In the genomic region with DNA sequence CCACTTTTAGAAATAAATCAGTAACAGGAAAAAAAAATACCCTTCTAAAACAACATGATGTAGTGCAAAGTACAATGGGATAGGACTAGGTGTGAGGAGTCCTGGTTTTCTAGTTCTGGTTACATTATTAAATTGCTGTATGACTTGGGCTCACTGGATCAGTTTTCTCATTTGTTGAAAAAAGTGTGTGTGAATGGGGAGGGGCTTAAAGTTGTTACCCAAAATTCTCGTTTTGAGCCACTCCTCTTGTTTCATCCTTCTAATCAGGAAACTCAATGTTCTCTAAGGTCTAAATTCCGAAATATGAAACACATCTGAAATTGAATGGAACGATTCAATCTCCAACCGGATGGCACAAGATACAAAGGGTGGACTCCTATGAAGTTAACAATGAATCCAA, we compare ENCODE assay signal across 1 cellular context.
TF ChIP-seq lines count a peak whose summit lies in the region.

No MANE protein-coding gene starts in this region.

TF ChIP-seq in K562, 482 proteins besides CTCF, POLR2A, EP300 and RAD21 (continued from another document):
- TF ChIP-seq, protein P1, sequence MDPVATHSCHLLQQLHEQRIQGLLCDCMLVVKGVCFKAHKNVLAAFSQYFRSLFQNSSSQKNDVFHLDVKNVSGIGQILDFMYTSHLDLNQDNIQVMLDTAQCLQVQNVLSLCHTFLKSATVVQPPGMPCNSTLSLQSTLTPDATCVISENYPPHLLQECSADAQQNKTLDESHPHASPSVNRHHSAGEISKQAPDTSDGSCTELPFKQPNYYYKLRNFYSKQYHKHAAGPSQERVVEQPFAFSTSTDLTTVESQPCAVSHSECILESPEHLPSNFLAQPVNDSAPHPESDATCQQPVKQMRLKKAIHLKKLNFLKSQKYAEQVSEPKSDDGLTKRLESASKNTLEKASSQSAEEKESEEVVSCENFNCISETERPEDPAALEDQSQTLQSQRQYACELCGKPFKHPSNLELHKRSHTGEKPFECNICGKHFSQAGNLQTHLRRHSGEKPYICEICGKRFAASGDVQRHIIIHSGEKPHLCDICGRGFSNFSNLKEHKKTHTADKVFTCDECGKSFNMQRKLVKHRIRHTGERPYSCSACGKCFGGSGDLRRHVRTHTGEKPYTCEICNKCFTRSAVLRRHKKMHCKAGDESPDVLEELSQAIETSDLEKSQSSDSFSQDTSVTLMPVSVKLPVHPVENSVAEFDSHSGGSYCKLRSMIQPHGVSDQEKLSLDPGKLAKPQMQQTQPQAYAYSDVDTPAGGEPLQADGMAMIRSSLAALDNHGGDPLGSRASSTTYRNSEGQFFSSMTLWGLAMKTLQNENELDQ (CRISPR knock-in tag; IDR thresholded peaks at IDR 0.05; ENCODE audit: borderline replicate concordance): no peak
- TF ChIP-seq ELF2 (CRISPR knock-in tag; IDR thresholded peaks at IDR 0.05): 0 out of 2 replicates have a peak, but pooled peaks have one; percentile 47
- no peak for TF ChIP-seq C11orf30 (IDR thresholded peaks at IDR 0.05; ENCODE audit: low read depth)
- TF ChIP-seq, protein P2, sequence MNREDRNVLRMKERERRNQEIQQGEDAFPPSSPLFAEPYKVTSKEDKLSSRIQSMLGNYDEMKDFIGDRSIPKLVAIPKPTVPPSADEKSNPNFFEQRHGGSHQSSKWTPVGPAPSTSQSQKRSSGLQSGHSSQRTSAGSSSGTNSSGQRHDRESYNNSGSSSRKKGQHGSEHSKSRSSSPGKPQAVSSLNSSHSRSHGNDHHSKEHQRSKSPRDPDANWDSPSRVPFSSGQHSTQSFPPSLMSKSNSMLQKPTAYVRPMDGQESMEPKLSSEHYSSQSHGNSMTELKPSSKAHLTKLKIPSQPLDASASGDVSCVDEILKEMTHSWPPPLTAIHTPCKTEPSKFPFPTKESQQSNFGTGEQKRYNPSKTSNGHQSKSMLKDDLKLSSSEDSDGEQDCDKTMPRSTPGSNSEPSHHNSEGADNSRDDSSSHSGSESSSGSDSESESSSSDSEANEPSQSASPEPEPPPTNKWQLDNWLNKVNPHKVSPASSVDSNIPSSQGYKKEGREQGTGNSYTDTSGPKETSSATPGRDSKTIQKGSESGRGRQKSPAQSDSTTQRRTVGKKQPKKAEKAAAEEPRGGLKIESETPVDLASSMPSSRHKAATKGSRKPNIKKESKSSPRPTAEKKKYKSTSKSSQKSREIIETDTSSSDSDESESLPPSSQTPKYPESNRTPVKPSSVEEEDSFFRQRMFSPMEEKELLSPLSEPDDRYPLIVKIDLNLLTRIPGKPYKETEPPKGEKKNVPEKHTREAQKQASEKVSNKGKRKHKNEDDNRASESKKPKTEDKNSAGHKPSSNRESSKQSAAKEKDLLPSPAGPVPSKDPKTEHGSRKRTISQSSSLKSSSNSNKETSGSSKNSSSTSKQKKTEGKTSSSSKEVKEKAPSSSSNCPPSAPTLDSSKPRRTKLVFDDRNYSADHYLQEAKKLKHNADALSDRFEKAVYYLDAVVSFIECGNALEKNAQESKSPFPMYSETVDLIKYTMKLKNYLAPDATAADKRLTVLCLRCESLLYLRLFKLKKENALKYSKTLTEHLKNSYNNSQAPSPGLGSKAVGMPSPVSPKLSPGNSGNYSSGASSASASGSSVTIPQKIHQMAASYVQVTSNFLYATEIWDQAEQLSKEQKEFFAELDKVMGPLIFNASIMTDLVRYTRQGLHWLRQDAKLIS (CRISPR knock-in tag; IDR thresholded peaks at IDR 0.05): 0 out of 2 replicates have a peak, but pooled peaks have one; percentile 15
- 0 out of 2 replicates have a peak, but pooled peaks have one; percentile 8 for TF ChIP-seq RNF2 (IDR thresholded peaks at IDR 0.05)
- TF ChIP-seq SPI1 (IDR thresholded peaks at IDR 0.05; ENCODE audit: borderline replicate concordance, low read depth, low read length): no peak
- no peak for TF ChIP-seq MAZ (CRISPR knock-in tag; conservative IDR thresholded peaks at IDR 0.05 in 1 of 2, IDR thresholded peaks at IDR 0.05 in 1 of 2)
- TF ChIP-seq ZNF316 (IDR thresholded peaks at IDR 0.05): no peak
- TF ChIP-seq SMC3 (conservative IDR thresholded peaks at IDR 0.05; ENCODE audit: insufficient read depth, low read depth, low read length): no peak
